ENCODE assay signal across 1 cellular context in the genomic region with DNA sequence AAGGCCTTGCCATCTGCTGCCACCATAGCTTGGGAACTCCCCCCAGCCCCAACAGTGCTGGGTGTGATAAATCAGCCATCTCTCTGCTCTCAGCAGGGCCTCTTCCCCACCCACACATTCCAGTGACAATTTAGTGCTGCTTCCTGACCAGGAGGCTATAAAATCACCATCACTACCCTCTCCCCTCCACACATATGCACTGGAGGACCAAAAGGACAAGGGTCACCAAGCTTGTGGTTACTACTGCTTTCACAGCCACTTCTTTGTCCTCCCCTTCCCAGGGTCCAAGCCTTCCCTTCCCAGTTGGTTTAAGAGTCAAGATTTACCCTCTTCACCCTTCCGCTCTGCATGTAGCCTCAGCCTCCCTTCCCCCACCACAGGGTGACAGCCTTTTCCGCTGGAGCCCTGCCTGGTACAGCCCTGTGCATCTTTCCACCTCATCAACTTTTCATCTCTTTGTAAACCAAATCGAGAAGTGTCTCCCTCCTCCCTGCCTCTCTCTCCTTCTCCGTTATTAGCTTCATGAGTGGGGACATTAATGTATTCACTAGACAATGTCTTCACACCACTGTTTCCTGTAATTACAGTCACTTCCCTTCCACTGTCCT.
TF ChIP-seq lines count a peak whose summit lies in the region.

No MANE protein-coding gene starts in this region.

TF ChIP-seq in GM12891, 5 proteins besides CTCF, POLR2A, EP300 and RAD21:
- TF ChIP-seq TAF1 (IDR thresholded peaks at IDR 0.05; ENCODE audit: low read depth, low read length) (no peak), SPI1 (IDR thresholded peaks at IDR 0.05; ENCODE audit: low read depth, low read length) (no peak), POU2F2 (IDR thresholded peaks at IDR 0.05; ENCODE audit: low read depth, low read length) (no peak), POLR2AphosphoS5 (IDR thresholded peaks at IDR 0.05; ENCODE audit: low read depth, low read length) (no peak), PAX5 (IDR thresholded peaks at IDR 0.05; ENCODE audit: insufficient read depth, low read length, severe bottlenecking) (no peak)
